Comparison of ENCODE assay signal across 9 cellular contexts in genomic region chr9:131610231-131610761, GRCh38.
DNase-seq lines count a peak whose midpoint lies in the region; TF ChIP-seq lines count a peak whose summit lies in the region.
"Had no signal": no experiment of that assay in that cellular context is flagged by ENCODE, and none has a peak within 500 bp of the region (broad histone marks: within the 10 kb centered on the region; RNA-seq: fewer than 3 reads in every experiment).

No MANE protein-coding gene starts in this region.

- H3K4me3 ChIP-seq in thyroid gland (replicated peaks in 1 of 3) = no peak overlapping the region

- H3K4me1 ChIP-seq in thyroid gland = peaks cover 19 to 26% of the 10 kb centered on the region in 2 donors

- WGBS in thyroid gland, 2 donors = 82 to 83% methylated on average over 7 of the region's 7 CpGs

- H3K36me3 Mint-ChIP-seq in HFFc6 (ENCODE audit: low read depth) = peaks cover 14% of the 10 kb centered on the region; the same call in 1 of the 2 replicates

- H3K36me3 ChIP-seq in thyroid gland = no peaks in the 10 kb centered on the region

- no peaks in the 10 kb centered on the region for H3K9me3 Mint-ChIP-seq in HFFc6

- H3K27me3 ChIP-seq in thyroid gland = no peaks in the 10 kb centered on the region

- H3K27ac Mint-ChIP-seq in HFFc6 = peak overlapping the region; percentile 91

- H3K27me3 Mint-ChIP-seq in HFFc6 (ENCODE audit: insufficient read depth) = peaks cover 3% of the 10 kb centered on the region

- H3K9me3 ChIP-seq in thyroid gland = no peaks in the 10 kb centered on the region

- TF ChIP-seq POLR2A in thyroid gland (IDR thresholded peaks at IDR 0.05) = no peak

- peak overlapping the region; percentile 84; the same call in 1 of the 2 replicates for H3K4me3 Mint-ChIP-seq in HFFc6

- intact Hi-C loops in thyroid gland (cut with DNase I) = no loop called here

- peaks cover 52% of the 10 kb centered on the region for H3K4me1 Mint-ChIP-seq in HFFc6 (ENCODE audit: low read depth)

- TF ChIP-seq CTCF in HFFc6 (IDR thresholded peaks at IDR 0.05) (no peak), thyroid gland (IDR thresholded peaks at IDR 0.05) (no peak), GM20000 (IDR thresholded peaks at IDR 0.05; ENCODE audit: extremely low read depth, missing control alignments) (no peak)

- DNase-seq in HFFc6 = peak; percentile 11
- peak; percentile 40 for DNase-seq in cerebellar cortex (ENCODE audit: low spot score)
- peak; percentile 45 for DNase-seq in medulla oblongata (ENCODE audit: extremely low spot score)
- no peak for DNase-seq in thyroid gland
- no peak for DNase-seq in DMS79 (lab: John Stamatoyannopoulos, UW)
- DNase-seq in GM20000 (ENCODE audit: low spot score) = no peak
- no peak for DNase-seq in activated naive CD4-positive, alpha-beta T cell treated with anti-CD3 and anti-CD28 coated beads, Interleukin-2, amount 50 U/mL, for 16 hours
- DNase-seq: NK-92 treated with Interleukin-12 subunit alpha and Interleukin-12 subunit beta, amount 100 ng/mL, for 24 hours; trophoblast cell had no signal

- peak overlapping the region; percentile 85 to 92 (median 89) for H3K27ac ChIP-seq in thyroid gland

Comparison
In these comparisons a context has a peak if more than half of its experiments do, and no peak if none do; other contexts are left out.
1. DNase-seq: peak in HFFc6 (single experiment), cerebellar cortex (single experiment) and medulla oblongata (single experiment); none in thyroid gland (0 of 2), DMS79 (single experiment), GM20000 (single experiment) and activated naive CD4-positive, alpha-beta T cell treated with anti-CD3 and anti-CD28 coated beads, Interleukin-2, amount 50 U/mL, for 16 hours (single experiment).